In the genomic region with DNA sequence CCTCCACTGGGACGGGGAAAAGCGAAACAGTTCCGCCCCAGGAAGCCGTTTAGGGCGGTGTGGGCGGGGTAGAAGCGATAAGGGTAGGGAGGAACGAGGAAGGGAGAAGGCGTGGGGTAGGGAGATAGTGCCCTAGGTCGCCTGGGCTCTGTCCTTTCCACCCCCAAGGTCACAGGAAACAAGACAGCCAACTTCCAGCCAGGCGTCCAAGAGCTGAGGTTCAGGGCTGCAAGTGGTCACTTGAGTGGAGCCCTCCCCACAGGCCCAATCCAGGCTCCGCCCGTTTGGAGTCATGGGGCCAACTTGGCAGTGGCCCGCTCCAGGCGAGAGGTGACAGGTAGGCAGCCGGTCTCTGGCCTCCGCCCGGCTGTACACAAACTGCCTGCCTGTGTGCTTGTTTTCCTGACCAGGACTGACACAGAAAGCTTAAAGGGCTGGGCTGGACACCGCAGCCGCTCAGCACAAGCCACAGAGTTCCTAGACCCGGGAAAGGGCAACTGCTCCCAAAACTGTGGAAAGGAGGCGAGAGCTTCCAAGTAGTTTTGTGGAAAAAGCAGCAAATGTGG, we compare ENCODE assay signal across 8 cellular contexts. TPM values are rescaled to one million over a fixed set of nuclear protein-coding genes. Genes with fewer than 3 reads are reported as not detected.
A peak's percentile ranks its signal among the peaks of the same experiment; 100 is the strongest.
DNase-seq lines count a peak whose midpoint lies in the region; ATAC-seq and TF ChIP-seq lines count a peak whose summit lies in the region.

A gene with protein sequence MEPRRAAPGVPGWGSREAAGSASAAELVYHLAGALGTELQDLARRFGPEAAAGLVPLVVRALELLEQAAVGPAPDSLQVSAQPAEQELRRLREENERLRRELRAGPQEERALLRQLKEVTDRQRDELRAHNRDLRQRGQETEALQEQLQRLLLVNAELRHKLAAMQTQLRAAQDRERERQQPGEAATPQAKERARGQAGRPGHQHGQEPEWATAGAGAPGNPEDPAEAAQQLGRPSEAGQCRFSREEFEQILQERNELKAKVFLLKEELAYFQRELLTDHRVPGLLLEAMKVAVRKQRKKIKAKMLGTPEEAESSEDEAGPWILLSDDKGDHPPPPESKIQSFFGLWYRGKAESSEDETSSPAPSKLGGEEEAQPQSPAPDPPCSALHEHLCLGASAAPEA (minus strand): TSS at position 23 of the 566 bp plus-strand sequence. CDS start 62 bp downstream, outside the sequence.

- no peaks in the 10 kb centered on the region for H3K27me3 Mint-ChIP-seq in central memory CD8-positive, alpha-beta T cell
- H3K27me3 Mint-ChIP-seq in stimulated activated naive B cell treated with anti-CD40 and anti-IgM and Interleukin-4, amounts not matched to agents 10 μg/mL and 1 μg/mL and 100 μg/mL, for 72 hours = no peaks in the 10 kb centered on the region

- ATAC-seq in GM21526 (IDR thresholded peaks at IDR 0.05; ENCODE audit: low FRiP score, unreplicated experiment) = peak; percentile 6
- ATAC-seq in central memory CD8-positive, alpha-beta T cell (replicated peaks; ENCODE audit: extremely low read depth, poor library complexity, severe bottlenecking) = no peak
- ATAC-seq in stimulated activated naive B cell treated with anti-CD40 and anti-IgM and Interleukin-4, amounts not matched to agents 10 μg/mL and 1 μg/mL and 100 μg/mL, for 72 hours (replicated peaks) = peak; percentile 14
- no peak for ATAC-seq in GM21825 (IDR thresholded peaks at IDR 0.05; ENCODE audit: unreplicated experiment)
- ATAC-seq in HG03469 (IDR thresholded peaks at IDR 0.05; ENCODE audit: unreplicated experiment) = no peak

- H3K9me3 Mint-ChIP-seq in central memory CD8-positive, alpha-beta T cell = no peaks in the 10 kb centered on the region
- H3K9me3 Mint-ChIP-seq in stimulated activated naive B cell treated with anti-CD40 and anti-IgM and Interleukin-4, amounts not matched to agents 10 μg/mL and 1 μg/mL and 100 μg/mL, for 72 hours = no peaks in the 10 kb centered on the region

- H3K27me3 ChIP-seq in OCI-LY3 (ENCODE audit: low read depth, low read length) = no peaks in the 10 kb centered on the region
- no peaks in the 10 kb centered on the region for H3K27me3 ChIP-seq in kidney epithelial cell (ENCODE audit: control insufficient read depth, insufficient read depth, low read length)

- TF ChIP-seq CTCF in OCI-LY3 (IDR thresholded peaks at IDR 0.05; ENCODE audit: low read depth, low read length) = no peak
- TF ChIP-seq CTCF in kidney epithelial cell (IDR thresholded peaks at IDR 0.05; ENCODE audit: insufficient read depth, low read length, poor library complexity, severe bottlenecking) = no peak

- H3K27ac ChIP-seq in OCI-LY3 (ENCODE audit: low read length) = no peak within 1 kb of the TSS; the same call in 1 of the 2 replicates

- no peaks in the 10 kb centered on the region for H3K4me1 Mint-ChIP-seq in central memory CD8-positive, alpha-beta T cell
- peaks cover 35 to 65% of the 10 kb centered on the region in 2 donors for H3K4me1 Mint-ChIP-seq in stimulated activated naive B cell treated with anti-CD40 and anti-IgM and Interleukin-4, amounts not matched to agents 10 μg/mL and 1 μg/mL and 100 μg/mL, for 72 hours

- H3K36me3 Mint-ChIP-seq in central memory CD8-positive, alpha-beta T cell (ENCODE audit: insufficient read depth) = peaks cover 42% of the 10 kb centered on the region
- peaks cover 49 to 64% of the 10 kb centered on the region in 2 donors for H3K36me3 Mint-ChIP-seq in stimulated activated naive B cell treated with anti-CD40 and anti-IgM and Interleukin-4, amounts not matched to agents 10 μg/mL and 1 μg/mL and 100 μg/mL, for 72 hours

- peaks cover 14% of the 10 kb centered on the region; the same call in 1 of the 2 replicates for H4K20me1 ChIP-seq in OCI-LY3 (ENCODE audit: insufficient read depth, low read length)

- H3K4me3 Mint-ChIP-seq in central memory CD8-positive, alpha-beta T cell = peak within 1 kb of the TSS; percentile 68
- peak within 1 kb of the TSS; percentile 77 to 79 for H3K4me3 Mint-ChIP-seq in stimulated activated naive B cell treated with anti-CD40 and anti-IgM and Interleukin-4, amounts not matched to agents 10 μg/mL and 1 μg/mL and 100 μg/mL, for 72 hours

- no peaks in the 10 kb centered on the region for H3K79me2 ChIP-seq in OCI-LY3 (ENCODE audit: low read length)

- DNase-seq in AG08395 (ENCODE audit: low spot score) (peak; percentile 35), kidney epithelial cell (ENCODE audit: low read depth) (no peak)
- no peak for DNase-seq in central memory CD8-positive, alpha-beta T cell (ENCODE audit: low spot score in 2 of 2)
- DNase-seq in stimulated activated naive B cell treated with anti-CD40 and anti-IgM and Interleukin-4, amounts not matched to agents 10 μg/mL and 1 μg/mL and 100 μg/mL, for 72 hours = peak; percentile 36

- H2AFZ ChIP-seq in OCI-LY3 (ENCODE audit: low read depth, low read length) = no peak within 1 kb of the TSS

- H3K27ac Mint-ChIP-seq in central memory CD8-positive, alpha-beta T cell (ENCODE audit: low read depth) = no peak within 1 kb of the TSS
- peak within 1 kb of the TSS; percentile 77 for H3K27ac Mint-ChIP-seq in stimulated activated naive B cell treated with anti-CD40 and anti-IgM and Interleukin-4, amounts not matched to agents 10 μg/mL and 1 μg/mL and 100 μg/mL, for 72 hours

- H3K4me3 ChIP-seq in OCI-LY3 (ENCODE audit: low read length) (peak within 1 kb of the TSS; percentile 86), kidney epithelial cell (ENCODE audit: low read depth, low read length) (peak within 1 kb of the TSS; percentile 48)

- H3K36me3 ChIP-seq in OCI-LY3 (replicated peaks; ENCODE audit: low read depth, low read length) = peaks cover 26% of the 10 kb centered on the region
- peaks cover 9% of the 10 kb centered on the region for H3K36me3 ChIP-seq in kidney epithelial cell (ENCODE audit: control insufficient read depth, insufficient read depth, low read length)

- H3K4me1 ChIP-seq in OCI-LY3 (ENCODE audit: low read length) = peaks cover 25% of the 10 kb centered on the region

- no peaks in the 10 kb centered on the region for H3K9me3 ChIP-seq in OCI-LY3 (ENCODE audit: insufficient read depth, low read length)

- H3K4me2 ChIP-seq in OCI-LY3 (ENCODE audit: low read length) = peak within 1 kb of the TSS; percentile 92

- peak within 1 kb of the TSS; percentile 50 for H3K9ac ChIP-seq in OCI-LY3 (ENCODE audit: low read length)

RNA-seq across cellular contexts. Expression of the gene that starts here (rescaled TPM):
- total RNA-seq in kidney epithelial cell = 7.9 and 12.8 TPM in 2 replicates

Comparison
In these comparisons a context has a peak if more than half of its experiments do, and no peak if none do; other contexts are left out.
1. DNase-seq: peak in AG08395 (single experiment) and stimulated activated naive B cell treated with anti-CD40 and anti-IgM and Interleukin-4, amounts not matched to agents 10 μg/mL and 1 μg/mL and 100 μg/mL, for 72 hours (single experiment); none in central memory CD8-positive, alpha-beta T cell (0 of 2) and kidney epithelial cell (single experiment).
2. ATAC-seq: peak in GM21526 (single experiment) and stimulated activated naive B cell treated with anti-CD40 and anti-IgM and Interleukin-4, amounts not matched to agents 10 μg/mL and 1 μg/mL and 100 μg/mL, for 72 hours (2 of 2); none in central memory CD8-positive, alpha-beta T cell (single experiment), GM21825 (single experiment) and HG03469 (single experiment).